8 cellular contexts compared by ENCODE assay signal in genomic region chr3:111723293-111723963, GRCh38. TPM values are rescaled to one million over a fixed set of nuclear protein-coding genes. Genes with fewer than 3 reads are reported as not detected.
DNase-seq lines count a peak whose midpoint lies in the region; ATAC-seq and TF ChIP-seq lines count a peak whose summit lies in the region.

No MANE protein-coding gene starts in this region.

- DNase-seq in HS-5 (ENCODE audit: low read depth) (peak; percentile 66), astrocyte of the spinal cord (ENCODE audit: low read depth, low spot score) (peak; percentile 83), endothelial cell (ENCODE audit: low spot score) (no peak), midbrain (lab: John Stamatoyannopoulos, UW) (no peak), GM19238 (ENCODE audit: insufficient read length, low spot score) (no peak)
- DNase-seq in stimulated activated naive B cell treated with anti-CD40 and anti-IgM and Interleukin-4, amounts not matched to agents 10 μg/mL and 1 μg/mL and 100 μg/mL, for 72 hours: no peak
- no peak for DNase-seq in stimulated activated CD4-positive, alpha-beta T cell treated with anti-CD3 and anti-CD28 coated beads, Interleukin-4, amount 100 ng/mL, for 1 hour

- H3K4me1 Mint-ChIP-seq in stimulated activated naive B cell treated with anti-CD40 and anti-IgM and Interleukin-4, amounts not matched to agents 10 μg/mL and 1 μg/mL and 100 μg/mL, for 72 hours: peaks cover 2 to 4% of the 10 kb centered on the region in 2 donors
- peaks cover 15% of the 10 kb centered on the region for H3K4me1 Mint-ChIP-seq in endothelial cell (ENCODE audit: unreplicated experiment)

- H3K36me3 Mint-ChIP-seq in stimulated activated naive B cell treated with anti-CD40 and anti-IgM and Interleukin-4, amounts not matched to agents 10 μg/mL and 1 μg/mL and 100 μg/mL, for 72 hours: peaks cover 11 to 30% of the 10 kb centered on the region in 2 donors
- H3K36me3 Mint-ChIP-seq in endothelial cell (ENCODE audit: low read depth, unreplicated experiment): no peaks in the 10 kb centered on the region

- no peak overlapping the region for H3K4me3 ChIP-seq in astrocyte of the spinal cord (ENCODE audit: low read depth, low read length)

- no peak overlapping the region for H3K27ac Mint-ChIP-seq in stimulated activated naive B cell treated with anti-CD40 and anti-IgM and Interleukin-4, amounts not matched to agents 10 μg/mL and 1 μg/mL and 100 μg/mL, for 72 hours
- H3K27ac Mint-ChIP-seq in endothelial cell (ENCODE audit: unreplicated experiment): no peak overlapping the region

- no peaks in the 10 kb centered on the region for H3K27me3 Mint-ChIP-seq in stimulated activated naive B cell treated with anti-CD40 and anti-IgM and Interleukin-4, amounts not matched to agents 10 μg/mL and 1 μg/mL and 100 μg/mL, for 72 hours
- no peaks in the 10 kb centered on the region for H3K27me3 Mint-ChIP-seq in endothelial cell (ENCODE audit: unreplicated experiment)

- TF ChIP-seq CTCF in astrocyte of the spinal cord (IDR thresholded peaks at IDR 0.05; ENCODE audit: low read depth, low read length): no peak
- TF ChIP-seq CTCF in endothelial cell (IDR thresholded peaks at IDR 0.05; ENCODE audit: unreplicated experiment): no peak

- no peaks in the 10 kb centered on the region for H3K9me3 Mint-ChIP-seq in stimulated activated naive B cell treated with anti-CD40 and anti-IgM and Interleukin-4, amounts not matched to agents 10 μg/mL and 1 μg/mL and 100 μg/mL, for 72 hours
- H3K9me3 Mint-ChIP-seq in endothelial cell (ENCODE audit: unreplicated experiment): no peaks in the 10 kb centered on the region

- H3K4me3 Mint-ChIP-seq in stimulated activated naive B cell treated with anti-CD40 and anti-IgM and Interleukin-4, amounts not matched to agents 10 μg/mL and 1 μg/mL and 100 μg/mL, for 72 hours: no peak overlapping the region
- H3K4me3 Mint-ChIP-seq in endothelial cell (ENCODE audit: unreplicated experiment): no peak overlapping the region

- peak; percentile 55 for ATAC-seq in GM19452 (IDR thresholded peaks at IDR 0.05; ENCODE audit: unreplicated experiment)
- peak; percentile 45 to 69 for ATAC-seq in stimulated activated naive B cell treated with anti-CD40 and anti-IgM and Interleukin-4, amounts not matched to agents 10 μg/mL and 1 μg/mL and 100 μg/mL, for 72 hours (replicated peaks)

- in situ Hi-C loops in astrocyte of the spinal cord (cut with HindIII; ENCODE audit: low sequenced_read_pairs): no loop called here

RNA-seq across cellular contexts. Expression of gene PLCXD2, which starts 49.0 kb away (rescaled TPM):
- total RNA-seq in endothelial cell (ENCODE audit: unreplicated experiment): 3.2 TPM

Comparison
In these comparisons a context has a peak if more than half of its experiments do, and no peak if none do; other contexts are left out.
1. DNase-seq: peak in HS-5 (single experiment) and astrocyte of the spinal cord (single experiment); none in stimulated activated naive B cell treated with anti-CD40 and anti-IgM and Interleukin-4, amounts not matched to agents 10 μg/mL and 1 μg/mL and 100 μg/mL, for 72 hours (single experiment), endothelial cell (single experiment), stimulated activated CD4-positive, alpha-beta T cell treated with anti-CD3 and anti-CD28 coated beads, Interleukin-4, amount 100 ng/mL, for 1 hour (single experiment), midbrain (single experiment) and GM19238 (single experiment).